10 cellular contexts compared by ENCODE assay signal in the genomic region with DNA sequence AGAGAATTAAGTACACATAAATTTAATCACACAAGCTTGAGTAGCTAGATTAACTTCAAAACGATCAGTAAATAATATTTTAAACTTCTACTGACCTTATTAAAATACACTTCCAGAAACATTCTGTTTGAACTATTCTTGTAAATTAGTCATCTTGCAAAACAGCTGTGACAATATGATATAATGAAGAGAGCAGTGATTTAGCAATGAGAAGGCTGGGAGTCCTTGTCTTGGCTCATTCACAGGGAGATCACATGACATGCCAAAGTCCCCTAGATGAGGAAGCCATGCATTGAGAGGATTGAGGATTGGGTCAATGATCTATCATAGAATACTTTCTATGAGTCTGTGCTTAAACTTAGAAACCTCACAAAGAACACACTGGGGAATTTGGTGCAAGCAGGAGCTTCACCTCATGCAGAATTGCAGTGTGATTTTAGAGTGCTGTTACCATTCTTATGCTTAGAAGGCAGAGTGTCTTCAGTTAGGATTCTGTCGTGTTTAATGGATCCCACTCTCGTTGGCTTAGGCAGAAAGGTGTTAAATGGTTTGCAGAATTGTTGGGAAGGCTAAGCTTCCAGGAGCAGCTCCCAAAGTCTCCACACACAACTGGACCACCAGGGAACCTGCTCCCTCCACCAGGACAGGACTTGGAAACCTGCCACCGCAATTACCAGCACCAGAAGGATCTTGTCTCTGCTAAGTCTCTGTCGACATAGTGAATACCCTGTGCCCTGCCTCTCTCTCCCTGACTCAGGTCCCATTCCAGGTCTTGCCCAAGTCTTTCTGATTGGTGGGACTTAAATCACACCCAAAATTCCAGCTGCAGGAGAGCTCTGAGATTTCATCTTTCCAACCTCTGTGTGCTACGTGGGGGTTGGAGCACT.
A peak's percentile ranks its signal among the peaks of the same experiment; 100 is the strongest.
DNase-seq lines count a peak whose midpoint lies in the region; ATAC-seq and TF ChIP-seq lines count a peak whose summit lies in the region.
"Had no signal": no experiment of that assay in that cellular context is flagged by ENCODE, and none has a peak within 500 bp of the region (broad histone marks: within the 10 kb centered on the region; RNA-seq: fewer than 3 reads in every experiment).

No MANE protein-coding gene starts in this region.

- ATAC-seq in left lung (peak; percentile 79), HG02870 (IDR thresholded peaks at IDR 0.05; ENCODE audit: unreplicated experiment) (no peak)
- ATAC-seq: activated T-helper 17 cell treated with anti-CD3 and anti-CD28 coated beads, Interleukin-2, amount 50 U/mL, for 72 hours had no signal

- peaks cover 7% of the 10 kb centered on the region for H3K4me1 Mint-ChIP-seq in endodermal cell
- H3K4me1 Mint-ChIP-seq: activated T-helper 17 cell treated with anti-CD3 and anti-CD28 coated beads, Interleukin-2, amount 50 U/mL, for 72 hours had no signal

- intact Hi-C loops in left lung (cut with DNase I) (no loop called here), stomach (cut with DNase I; ENCODE audit: low total_unique reads) (no loop called here), lower leg skin (cut with DNase I; ENCODE audit: low total_unique reads) (no loop called here)

- H3K27ac ChIP-seq in endodermal cell (ENCODE audit: low read depth, low read length) (no peak overlapping the region), left lung (peak overlapping the region in 1 of 2 donors; percentile 53), stomach (peak overlapping the region in 3 of 5 donors; percentile 25 to 48 (median 44))

- no peak overlapping the region for H3K9ac ChIP-seq in endodermal cell (ENCODE audit: extremely low read depth, low read length, poor library complexity, severe bottlenecking)

- no peak overlapping the region for H3K27ac Mint-ChIP-seq in endodermal cell
- H3K27ac Mint-ChIP-seq: activated T-helper 17 cell treated with anti-CD3 and anti-CD28 coated beads, Interleukin-2, amount 50 U/mL, for 72 hours had no signal

- no peak for TF ChIP-seq POLR2A in stomach (IDR thresholded peaks at IDR 0.05)
- no peak for TF ChIP-seq POLR2A in lower leg skin (IDR thresholded peaks at IDR 0.05)

- no peak overlapping the region for H3K4me3 ChIP-seq in endodermal cell (ENCODE audit: low read length)
- H3K4me3 ChIP-seq in left lung = no peak overlapping the region
- no peak overlapping the region for H3K4me3 ChIP-seq in stomach
- no peak overlapping the region for H3K4me3 ChIP-seq in lower leg skin (ENCODE audit: low read depth, poor library complexity, severe bottlenecking)
- H3K4me3 ChIP-seq: spleen had no signal

- H3K9me3 ChIP-seq in endodermal cell (ENCODE audit: control insufficient read depth, low read length) (no peaks in the 10 kb centered on the region), left lung (no peaks in the 10 kb centered on the region), stomach (no peaks in the 10 kb centered on the region)
- H3K9me3 ChIP-seq: spleen had no signal

- H3K9me3 Mint-ChIP-seq in endodermal cell = no peaks in the 10 kb centered on the region
- H3K9me3 Mint-ChIP-seq: activated T-helper 17 cell treated with anti-CD3 and anti-CD28 coated beads, Interleukin-2, amount 50 U/mL, for 72 hours had no signal

- H3K4me1 ChIP-seq in endodermal cell (ENCODE audit: control insufficient read depth, insufficient read depth, low read length) = no peaks in the 10 kb centered on the region
- peaks cover 3 to 4% of the 10 kb centered on the region in 2 donors for H3K4me1 ChIP-seq in left lung
- peaks cover 0 to 17% (median 8%) of the 10 kb centered on the region in 4 donors for H3K4me1 ChIP-seq in stomach
- H3K4me1 ChIP-seq: spleen had no signal

- TF ChIP-seq CTCF in endodermal cell (conservative IDR thresholded peaks at IDR 0.05) (no peak), left lung (IDR thresholded peaks at IDR 0.05) (no peak), stomach (IDR thresholded peaks at IDR 0.05) (no peak), lower leg skin (IDR thresholded peaks at IDR 0.05) (no peak)

- 78 to 88% methylated on average over 3 to 6 of the region's 6 CpGs for WGBS in endodermal cell (ENCODE audit: insufficient coverage in 1 of 2, insufficient read length in 1 of 2), 2 experiments
- 43 to 57% (median 51%) methylated on average over 6 of the region's 6 CpGs for WGBS in stomach, 5 donors
- 37 to 44% methylated on average over 6 of the region's 6 CpGs for WGBS in lower leg skin, 2 donors

- DNase-seq in NCI-H748 treated with DMSO at 0.1 percent for 48 hours (lab: John Stamatoyannopoulos, UW) = peak; percentile 25
- peak; percentile 57 for DNase-seq in endodermal cell
- no peak for DNase-seq in left lung
- no peak for DNase-seq in stomach
- DNase-seq in lower leg skin (ENCODE audit: low spot score in 2 of 2) = no peak
- no peak for DNase-seq in putamen (ENCODE audit: low spot score)
- DNase-seq: Kasumi-1, spleen had no signal

- no peak for TF ChIP-seq EP300 in stomach (IDR thresholded peaks at IDR 0.05)

- H3K4me3 Mint-ChIP-seq in endodermal cell = no peak overlapping the region
- H3K4me3 Mint-ChIP-seq: activated T-helper 17 cell treated with anti-CD3 and anti-CD28 coated beads, Interleukin-2, amount 50 U/mL, for 72 hours had no signal

- H3K27me3 Mint-ChIP-seq in endodermal cell (ENCODE audit: insufficient read depth) = no peaks in the 10 kb centered on the region

- H3K36me3 ChIP-seq in endodermal cell (ENCODE audit: control insufficient read depth, insufficient read depth, low read length) = no peaks in the 10 kb centered on the region
- H3K36me3 ChIP-seq in left lung = no peaks in the 10 kb centered on the region
- no peaks in the 10 kb centered on the region for H3K36me3 ChIP-seq in stomach
- H3K36me3 ChIP-seq: spleen had no signal

- no peaks in the 10 kb centered on the region for H3K27me3 ChIP-seq in endodermal cell (ENCODE audit: control insufficient read depth, insufficient read depth, low read length, poor library complexity, severe bottlenecking)
- H3K27me3 ChIP-seq in left lung = no peaks in the 10 kb centered on the region
- H3K27me3 ChIP-seq in stomach = peaks cover 0 to 8% (median 0%) of the 10 kb centered on the region in 3 donors

- no peaks in the 10 kb centered on the region for H3K36me3 Mint-ChIP-seq in endodermal cell (ENCODE audit: low read depth)

Comparison
In these comparisons a context has a peak if more than half of its experiments do, and no peak if none do; other contexts are left out.
1. DNase-seq: peak in NCI-H748 treated with DMSO at 0.1 percent for 48 hours (single experiment) and endodermal cell (single experiment); none in left lung (0 of 2), stomach (single experiment), lower leg skin (0 of 2) and putamen (single experiment).